In the genomic region with DNA sequence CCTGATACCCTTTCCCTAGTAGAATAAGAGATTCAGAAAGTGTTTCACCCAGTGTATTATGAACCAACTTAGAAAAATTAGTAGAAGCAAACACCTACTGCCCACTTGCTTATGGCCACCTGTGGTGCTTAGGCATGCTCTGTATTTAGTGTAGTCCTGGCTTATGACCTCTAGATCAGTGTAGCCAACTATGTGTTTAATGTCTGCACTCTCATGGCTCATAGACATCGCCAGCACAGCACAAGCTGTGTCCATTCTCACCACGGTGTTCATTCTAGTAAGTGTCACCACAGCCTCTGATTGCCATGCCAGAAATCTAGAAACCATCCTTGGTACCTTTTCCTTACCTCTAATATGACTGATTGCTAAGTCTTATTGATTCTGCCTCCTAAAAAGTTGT, we compare ENCODE assay signal across 22 cellular contexts. TPM values are rescaled to one million over a fixed set of nuclear protein-coding genes. Genes with fewer than 3 reads are reported as not detected.
A peak's percentile ranks its signal among the peaks of the same experiment; 100 is the strongest.
DNase-seq lines count a peak whose midpoint lies in the region; ATAC-seq and TF ChIP-seq lines count a peak whose summit lies in the region.
"Had no signal": no experiment of that assay in that cellular context is flagged by ENCODE, and none has a peak within 500 bp of the region (broad histone marks: within the 10 kb centered on the region; RNA-seq: fewer than 3 reads in every experiment).

No MANE protein-coding gene starts in this region.

- H3K4me1 Mint-ChIP-seq in activated T-cell treated with anti-CD3 and anti-CD28 coated beads, Interleukin-2, amount 50 U/mL, for 72 hours (ENCODE audit: low read depth) = peaks cover 5% of the 10 kb centered on the region
- H3K4me1 Mint-ChIP-seq in T-helper 17 cell = peaks cover 20% of the 10 kb centered on the region
- H3K4me1 Mint-ChIP-seq in effector memory CD8-positive, alpha-beta T cell (ENCODE audit: low read depth in 2 of 2) = peaks cover 12 to 13% of the 10 kb centered on the region in 2 donors

- H3K36me3 ChIP-seq in transverse colon = peaks cover 0 to 25% (median 5%) of the 10 kb centered on the region in 4 donors

- H3K27me3 ChIP-seq in transverse colon = no peaks in the 10 kb centered on the region
- H3K27me3 ChIP-seq: BE2C; BLaER1 treated with 17β-estradiol and CSF1 and Interleukin-3, amounts not matched to agents 10 nM and 100 nM had no signal

- no peaks in the 10 kb centered on the region for H3K27me3 Mint-ChIP-seq in activated T-cell treated with anti-CD3 and anti-CD28 coated beads, Interleukin-2, amount 50 U/mL, for 72 hours (ENCODE audit: low read depth)
- no peaks in the 10 kb centered on the region for H3K27me3 Mint-ChIP-seq in T-helper 17 cell
- no peaks in the 10 kb centered on the region for H3K27me3 Mint-ChIP-seq in effector memory CD8-positive, alpha-beta T cell
- H3K27me3 Mint-ChIP-seq: CD4-positive, alpha-beta memory T cell had no signal

- H3K4me1 ChIP-seq in transverse colon = peaks cover 0 to 51% (median 28%) of the 10 kb centered on the region in 4 donors
- H3K4me1 ChIP-seq: A549; BE2C; BLaER1 treated with 17β-estradiol and CSF1 and Interleukin-3, amounts not matched to agents 10 nM and 100 nM; HAP-1 had no signal

- no peak for TF ChIP-seq POLR2A in transverse colon (IDR thresholded peaks at IDR 0.05)

- in situ Hi-C loops in transverse colon (cut with MboI; ENCODE audit: low pct_ligation_motif_present in 1 of 4, low pct_unique_long_range_greater_than_20kb in 1 of 4, low sequenced_read_pairs in 3 of 4) = no loop called here

- no peak for TF ChIP-seq CTCF in transverse colon (IDR thresholded peaks at IDR 0.05)

- 88 to 92% methylated on average over 2 of the region's 2 CpGs for WGBS in transverse colon (ENCODE audit: low coverage in 1 of 2), 2 donors

- intact Hi-C loops in transverse colon (cut with DNase I; ENCODE audit: low total_unique reads) = no loop called here

- H3K9me3 ChIP-seq in T-helper 17 cell (ENCODE audit: control insufficient read depth, low read length, poor library complexity, severe bottlenecking) = no peaks in the 10 kb centered on the region
- H3K9me3 ChIP-seq in transverse colon = no peaks in the 10 kb centered on the region
- H3K9me3 ChIP-seq: A549; BE2C; BLaER1 treated with 17β-estradiol and CSF1 and Interleukin-3, amounts not matched to agents 10 nM and 100 nM; HAP-1 had no signal

- H3K36me3 Mint-ChIP-seq in activated T-cell treated with anti-CD3 and anti-CD28 coated beads, Interleukin-2, amount 50 U/mL, for 72 hours (ENCODE audit: insufficient read depth in 2 of 2) = peaks cover 3 to 31% of the 10 kb centered on the region in 2 donors
- H3K36me3 Mint-ChIP-seq in T-helper 17 cell (ENCODE audit: low read depth) = peaks cover 7% of the 10 kb centered on the region
- peaks cover 48% of the 10 kb centered on the region for H3K36me3 Mint-ChIP-seq in effector memory CD8-positive, alpha-beta T cell (ENCODE audit: insufficient read depth)

- TF ChIP-seq EP300 in transverse colon (IDR thresholded peaks at IDR 0.05; ENCODE audit: low read depth) = no peak

- no peak overlapping the region for H3K4me3 ChIP-seq in transverse colon
- H3K4me3 ChIP-seq: A549; BLaER1 treated with 17β-estradiol and CSF1 and Interleukin-3, amounts not matched to agents 10 nM and 100 nM; HAP-1 had no signal

- no peak overlapping the region for H3K4me3 Mint-ChIP-seq in activated T-cell treated with anti-CD3 and anti-CD28 coated beads, Interleukin-2, amount 50 U/mL, for 72 hours
- no peak overlapping the region for H3K4me3 Mint-ChIP-seq in T-helper 17 cell
- no peak overlapping the region for H3K4me3 Mint-ChIP-seq in effector memory CD8-positive, alpha-beta T cell
- H3K4me3 Mint-ChIP-seq: CD14-positive monocyte; CD4-positive, alpha-beta memory T cell; HFFc6 had no signal

- peak overlapping the region in 3 of 4 donors; percentile 72 to 75 (median 74) for H3K27ac ChIP-seq in transverse colon
- H3K27ac ChIP-seq: 22Rv1; A549; BLaER1 treated with 17β-estradiol and CSF1 and Interleukin-3, amounts not matched to agents 10 nM and 100 nM had no signal

- no peaks in the 10 kb centered on the region for H3K9me3 Mint-ChIP-seq in activated T-cell treated with anti-CD3 and anti-CD28 coated beads, Interleukin-2, amount 50 U/mL, for 72 hours
- no peaks in the 10 kb centered on the region for H3K9me3 Mint-ChIP-seq in effector memory CD8-positive, alpha-beta T cell
- H3K9me3 Mint-ChIP-seq: CD14-positive monocyte; CD4-positive, alpha-beta memory T cell; HFFc6 had no signal

- no peak for ATAC-seq in activated T-cell treated with anti-CD3 and anti-CD28 coated beads, Interleukin-2, amount 50 U/mL, for 72 hours (replicated peaks in 1 of 2)
- ATAC-seq in T-helper 17 cell (no peak), HG03432 (IDR thresholded peaks at IDR 0.05; ENCODE audit: unreplicated experiment) (no peak)
- no peak for ATAC-seq in effector memory CD8-positive, alpha-beta T cell (replicated peaks)
- ATAC-seq: A549 had no signal

- peak overlapping the region; percentile 26 for H3K27ac Mint-ChIP-seq in activated T-cell treated with anti-CD3 and anti-CD28 coated beads, Interleukin-2, amount 50 U/mL, for 72 hours
- H3K27ac Mint-ChIP-seq in T-helper 17 cell = peak overlapping the region; percentile 53
- peak overlapping the region; percentile 69 to 79 for H3K27ac Mint-ChIP-seq in effector memory CD8-positive, alpha-beta T cell
- H3K27ac Mint-ChIP-seq: HFFc6 had no signal

- no peak for DNase-seq in activated T-cell treated with anti-CD3 and anti-CD28 coated beads, Interleukin-2, amount 50 U/mL, for 72 hours
- no peak for DNase-seq in activated T-cell treated with anti-CD3 and anti-CD28 coated beads for 4 hours
- no peak for DNase-seq in T-helper 17 cell
- DNase-seq in effector memory CD8-positive, alpha-beta T cell = no peak
- DNase-seq in transverse colon = no peak
- DNase-seq in activated CD4-positive, alpha-beta T cell treated with anti-CD3 and anti-CD28 coated beads, Interleukin-2, amount 50 U/mL, for 1 hour = no peak
- DNase-seq in DMS53 (lab: John Stamatoyannopoulos, UW) = no peak
- DNase-seq: ACHN; AML-193; BE2C; Calu3; CD4-positive, alpha-beta memory T cell; COR-L47; DND-41; GOT3; HFFc6 had no signal

RNA-seq across cellular contexts. Expression of a gene that starts 14.3 kb away (rescaled TPM):
- total RNA-seq in activated T-cell treated with anti-CD3 and anti-CD28 coated beads, Interleukin-2, amount 50 U/mL, for 72 hours = 10 to 100 TPM; 35.7 TPM
- 10 to 100 TPM; 13.0 to 17.9 TPM for total RNA-seq in T-helper 17 cell
- 10 to 100 TPM; 29.9 to 45.3 (median 35.3) TPM for total RNA-seq in transverse colon

RNA-seq across cellular contexts. Expression of a gene that starts 14.7 kb away (rescaled TPM):
- 10 to 100 TPM; 41.6 to 51.2 TPM for total RNA-seq in activated T-cell treated with anti-CD3 and anti-CD28 coated beads, Interleukin-2, amount 50 U/mL, for 72 hours
- 10 to 100 TPM; 50.0 to 53.5 TPM for total RNA-seq in T-helper 17 cell
- 10 to 100 TPM; 24.7 to 48.9 (median 39.2) TPM for total RNA-seq in transverse colon
